Comparison of ENCODE assay signal across 13 cellular contexts in genomic region chr17:20706752-20707372, GRCh38.
A peak's percentile ranks its signal among the peaks of the same experiment; 100 is the strongest.
DNase-seq lines count a peak whose midpoint lies in the region; ATAC-seq lines count a peak whose summit lies in the region.
"Had no signal": no experiment of that assay in that cellular context is flagged by ENCODE, and none has a peak within 500 bp of the region (broad histone marks: within the 10 kb centered on the region; RNA-seq: fewer than 3 reads in every experiment).

No MANE protein-coding gene starts in this region.

- no peak overlapping the region for H3K4ac ChIP-seq in trophoblast cell (ENCODE audit: low read depth, low read length)

- H2BK120ac ChIP-seq in trophoblast cell (ENCODE audit: insufficient read depth, low read length, poor library complexity), result no peak overlapping the region

- H2AK5ac ChIP-seq in trophoblast cell (ENCODE audit: low read length), result no peak overlapping the region

- H2AFZ ChIP-seq in ACC112 (ENCODE audit: low read length, unreplicated experiment) (peak overlapping the region; percentile 25), trophoblast cell (ENCODE audit: insufficient read depth, low read length, poor library complexity) (no peak overlapping the region)

- H3K79me2 ChIP-seq in ACC112 (ENCODE audit: control insufficient read depth, insufficient read depth, low read length, unreplicated experiment) (no peaks in the 10 kb centered on the region), trophoblast cell (ENCODE audit: control insufficient read depth, insufficient read depth, low read length, poor library complexity) (no peaks in the 10 kb centered on the region)

- WGBS in trophoblast cell (ENCODE audit: extremely low coverage, insufficient coverage, insufficient read length), result no CpG with 5 or more reads among the region's 16 CpGs

- H3K9ac ChIP-seq in trophoblast cell (ENCODE audit: low read length), result no peak overlapping the region

- H3K36me3 ChIP-seq in ACC112 (ENCODE audit: insufficient read depth, low read length) (no peaks in the 10 kb centered on the region), trophoblast cell (ENCODE audit: control insufficient read depth in 1 of 2, insufficient read depth in 2 of 2, low read length in 2 of 2) (no peaks in the 10 kb centered on the region)
- H3K36me3 ChIP-seq: cardiac muscle cell had no signal

- peak; percentile 27 for DNase-seq in H4 (ENCODE audit: low spot score)
- DNase-seq in NOMO-1 treated with dmso at 0.1 percent for 144 hours (lab: John Stamatoyannopoulos, UW; ENCODE audit: unreplicated experiment), result peak; percentile 77
- DNase-seq in NCI-H446 treated with DMSO at 0.1 percent for 48 hours (lab: John Stamatoyannopoulos, UW), result no peak
- DNase-seq in mucosa of gallbladder (ENCODE audit: low spot score), result no peak
- DNase-seq in trophoblast cell, result no peak
- DNase-seq: activated CD4-positive, alpha-beta memory T cell treated with anti-CD3 and anti-CD28 coated beads for 36 hours; activated T-cell treated with anti-CD3 and anti-CD28 coated beads, Interleukin-2, amount 50 U/mL, for 4 hours; effector CD8-positive, alpha-beta T cell; stimulated activated naive CD8-positive, alpha-beta T cell treated with anti-CD3 and anti-CD28 coated beads, Interleukin-15, amount 100 ng/mL, for 72 hours had no signal

- H2BK12ac ChIP-seq in trophoblast cell (ENCODE audit: low read length), result no peak overlapping the region

- no peak overlapping the region for H4K12ac ChIP-seq in trophoblast cell (ENCODE audit: low read depth, low read length)

- H3K18ac ChIP-seq in trophoblast cell (ENCODE audit: low read length), result no peak overlapping the region

- peak; percentile 98 for ATAC-seq in esophagus mucosa
- no peak for ATAC-seq in HG02610 (IDR thresholded peaks at IDR 0.05; ENCODE audit: unreplicated experiment)
- ATAC-seq: activated T-cell treated with anti-CD3 and anti-CD28 coated beads, Interleukin-2, amount 50 U/mL, for 4 hours; stimulated activated naive CD8-positive, alpha-beta T cell treated with anti-CD3 and anti-CD28 coated beads, Interleukin-15, amount 100 ng/mL, for 72 hours had no signal

- no peak overlapping the region for H4K91ac ChIP-seq in trophoblast cell (ENCODE audit: low read depth, low read length)

- H3K27ac ChIP-seq in ACC112 (ENCODE audit: low read depth, low read length) (no peak overlapping the region), trophoblast cell (ENCODE audit: low read depth, low read length) (no peak overlapping the region)
- H3K27ac ChIP-seq: cardiac muscle cell had no signal

- no peak overlapping the region for H3K4me2 ChIP-seq in trophoblast cell (ENCODE audit: low read length)

- no peak overlapping the region for H3K14ac ChIP-seq in trophoblast cell (ENCODE audit: low read length)

- H3K23ac ChIP-seq in trophoblast cell (ENCODE audit: low read length), result no peak overlapping the region

- H3K4me1 ChIP-seq in ACC112 (ENCODE audit: control insufficient read depth, insufficient read depth, low read length, unreplicated experiment), result no peaks in the 10 kb centered on the region
- no peaks in the 10 kb centered on the region for H3K4me1 ChIP-seq in trophoblast cell (ENCODE audit: control insufficient read depth in 1 of 2, insufficient read depth in 2 of 2, low read length in 2 of 2)

- H4K8ac ChIP-seq in trophoblast cell (ENCODE audit: low read depth, low read length), result no peak overlapping the region

- H3K79me1 ChIP-seq in trophoblast cell (ENCODE audit: low read length), result peaks cover 1% of the 10 kb centered on the region

- H3K4me3 ChIP-seq in ACC112 (ENCODE audit: low read depth, low read length) (no peak overlapping the region), trophoblast cell (ENCODE audit: low read depth, low read length) (no peak overlapping the region)
- H3K4me3 ChIP-seq: cardiac muscle cell had no signal

- H2BK5ac ChIP-seq in trophoblast cell (ENCODE audit: low read depth, low read length, poor library complexity), result no peak overlapping the region

- H3K9me3 ChIP-seq in trophoblast cell (ENCODE audit: insufficient read depth, low read depth, low read length), result peaks cover 2% of the 10 kb centered on the region

- H3K27me3 ChIP-seq in ACC112 (ENCODE audit: insufficient read depth, low read length) (peaks cover 13% of the 10 kb centered on the region), trophoblast cell (ENCODE audit: insufficient read depth, low read length) (no peaks in the 10 kb centered on the region)
- H3K27me3 ChIP-seq: cardiac muscle cell had no signal

Comparison
In these comparisons a context has a peak if more than half of its experiments do, and no peak if none do; other contexts are left out.
1. DNase-seq: peak in H4 (single experiment) and NOMO-1 treated with dmso at 0.1 percent for 144 hours (single experiment); none in NCI-H446 treated with DMSO at 0.1 percent for 48 hours (single experiment), mucosa of gallbladder (single experiment) and trophoblast cell (0 of 2).